ENCODE assay signal across 19 cellular contexts in the genomic region with DNA sequence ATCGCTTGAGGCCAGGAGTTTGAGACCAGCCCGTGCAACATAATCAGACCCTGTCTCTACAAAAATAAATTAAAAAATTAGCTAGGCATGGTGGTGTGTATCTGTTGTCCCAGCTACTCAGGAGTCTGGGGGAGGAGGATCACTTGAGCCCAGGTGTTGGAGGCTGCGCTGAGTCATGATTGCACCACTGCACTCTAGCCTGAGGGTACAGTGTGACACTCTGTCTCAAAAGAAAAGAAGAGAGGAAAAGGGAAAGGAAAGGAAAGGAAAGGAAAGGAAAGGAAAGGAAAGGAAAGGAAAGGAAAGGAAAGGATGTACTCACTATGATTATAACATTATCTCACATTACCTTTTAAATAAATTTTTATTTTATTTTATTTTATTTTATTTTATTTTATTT. TPM values are rescaled to one million over a fixed set of nuclear protein-coding genes. Genes with fewer than 3 reads are reported as not detected.
DNase-seq lines count a peak whose midpoint lies in the region; ATAC-seq, FAIRE-seq and TF ChIP-seq lines count a peak whose summit lies in the region.
"Had no signal": no experiment of that assay in that cellular context is flagged by ENCODE, and none has a peak within 500 bp of the region (broad histone marks: within the 10 kb centered on the region; RNA-seq: fewer than 3 reads in every experiment).

No MANE protein-coding gene starts in this region.

- H2BK20ac ChIP-seq in H1 (ENCODE audit: low read length): no peak overlapping the region

- no peaks in the 10 kb centered on the region for H4K20me1 ChIP-seq in HepG2 (ENCODE audit: insufficient read depth, low read length)
- no peaks in the 10 kb centered on the region for H4K20me1 ChIP-seq in H1 (replicated peaks in 1 of 2; ENCODE audit: control insufficient read depth in 1 of 2, insufficient read depth in 2 of 2, low read length in 2 of 2)

- H4K91ac ChIP-seq in H1 (replicated peaks; ENCODE audit: insufficient read length, low read length): no peak overlapping the region

- TF ChIP-seq EP300 in HepG2 (IDR thresholded peaks at IDR 0.05; ENCODE audit: low read depth in 2 of 2, low read length in 2 of 2) (no peak), HepG2 (CRISPR knock-in tag; IDR thresholded peaks at IDR 0.05; ENCODE audit: borderline replicate concordance) (no peak), H1 (IDR thresholded peaks at IDR 0.05; ENCODE audit: borderline replicate concordance in 1 of 2, low read depth in 2 of 2, low read length in 2 of 2) (no peak)

- no peak overlapping the region for H3K14ac ChIP-seq in H1 (ENCODE audit: insufficient read length)

- no peak overlapping the region for H2BK120ac ChIP-seq in H1 (replicated peaks; ENCODE audit: low read depth, low read length)

- no peak overlapping the region for H3K18ac ChIP-seq in H1 (ENCODE audit: extremely low read depth, low read length)

- H3K23ac ChIP-seq in H1 (ENCODE audit: insufficient read length): no peak overlapping the region

- H3K36me3 ChIP-seq in HepG2 (replicated peaks in 1 of 2; ENCODE audit: control insufficient read depth in 1 of 2, insufficient read depth in 2 of 2, low read length in 2 of 2) (no peaks in the 10 kb centered on the region), right lobe of liver (no peaks in the 10 kb centered on the region), HEK293 (ENCODE audit: control insufficient read depth in 2 of 2, insufficient read depth in 1 of 2, low read length in 2 of 2) (no peaks in the 10 kb centered on the region), H1 (ENCODE audit: control insufficient read depth in 2 of 4, insufficient read depth in 4 of 4, low read length in 3 of 4) (no peaks in the 10 kb centered on the region)
- H3K36me3 ChIP-seq: BE2C, SJSA1 had no signal

- H2BK15ac ChIP-seq in H1 (ENCODE audit: low read length): no peak overlapping the region

- no peaks in the 10 kb centered on the region for H3K79me2 ChIP-seq in HepG2 (ENCODE audit: insufficient read depth, low read length)
- no peaks in the 10 kb centered on the region for H3K79me2 ChIP-seq in H1 (ENCODE audit: control insufficient read depth in 1 of 2, insufficient read depth in 2 of 2, low read length in 2 of 2)

- no peak overlapping the region for H4K5ac ChIP-seq in H1 (ENCODE audit: insufficient read length, low read depth, low read length)

- H3K4me1 ChIP-seq in HepG2 (ENCODE audit: insufficient read depth, low read length) (peaks cover 43% of the 10 kb centered on the region), right lobe of liver (no peaks in the 10 kb centered on the region), HEK293 (ENCODE audit: control insufficient read depth, insufficient read depth, low read length) (no peaks in the 10 kb centered on the region), H1 (replicated peaks in 1 of 4; ENCODE audit: control insufficient read depth in 3 of 4, insufficient read depth in 4 of 4, low read length in 3 of 4) (no peaks in the 10 kb centered on the region)
- H3K4me1 ChIP-seq: A549, BE2C, SJSA1 had no signal

- ATAC-seq in HepG2: no peak
- ATAC-seq in right lobe of liver: no peak
- no peak for ATAC-seq in HG02840 (IDR thresholded peaks at IDR 0.05; ENCODE audit: low FRiP score, unreplicated experiment)
- no peak for ATAC-seq in HG03159 (IDR thresholded peaks at IDR 0.05; ENCODE audit: unreplicated experiment)
- ATAC-seq: A549 had no signal

- no peaks in the 10 kb centered on the region for H3K79me1 ChIP-seq in H1 (ENCODE audit: low read depth, low read length)

- H3K56ac ChIP-seq in H1 (replicated peaks; ENCODE audit: insufficient read length, low read depth, low read length): no peak overlapping the region

- H3K4me2 ChIP-seq in HepG2 (ENCODE audit: low read depth, low read length): no peak overlapping the region
- no peak overlapping the region for H3K4me2 ChIP-seq in H1 (ENCODE audit: insufficient read depth in 1 of 2, low read depth in 2 of 2, low read length in 2 of 2)
- H3K4me2 ChIP-seq: A549 had no signal

- WGBS in HepG2 (ENCODE audit: low lambda C conversion rate): 97% methylated on average over 3 of the region's 3 CpGs
- WGBS in right lobe of liver (ENCODE audit: insufficient coverage, low coverage, low lambda C conversion rate, missing lambda C conversion rate): 90% methylated on average over 3 of the region's 3 CpGs
- WGBS in H1 (ENCODE audit: extremely low coverage in 1 of 2, insufficient coverage in 1 of 2, insufficient read length in 1 of 2, insufficient replicate concordance in 2 of 2, low coverage in 1 of 2, low lambda C conversion rate in 2 of 2, missing lambda C conversion rate in 1 of 2), 2 experiments: 93% methylated on average over 3 of the region's 3 CpGs; no CpG with 5 or more reads in 1 of the 2 experiments

- no peak overlapping the region for H3K9ac ChIP-seq in HepG2 (ENCODE audit: insufficient read depth, low read depth, low read length)
- no peak overlapping the region for H3K9ac ChIP-seq in H1 (replicated peaks in 1 of 4; ENCODE audit: extremely low read depth in 1 of 4, low read depth in 3 of 4, low read length in 3 of 4)
- H3K9ac ChIP-seq: GM23248 had no signal

- no peak overlapping the region for H4K8ac ChIP-seq in H1 (ENCODE audit: extremely low read depth, insufficient read depth, low read length)

- no peak for TF ChIP-seq RAD21 in HepG2 (CRISPR knock-in tag; IDR thresholded peaks at IDR 0.05)
- no peak for TF ChIP-seq RAD21 in H1 (IDR thresholded peaks at IDR 0.05 in 1 of 2, conservative IDR thresholded peaks at IDR 0.05 in 1 of 2; ENCODE audit: low read depth in 2 of 2, low read length in 2 of 2)

- H2AFZ ChIP-seq in HepG2 (ENCODE audit: low read length): no peak overlapping the region
- H2AFZ ChIP-seq in H1 (ENCODE audit: low read length): no peak overlapping the region
- H2AFZ ChIP-seq: GM23248 had no signal

- H3K9me3 ChIP-seq in HepG2 (ENCODE audit: low read length) (no peaks in the 10 kb centered on the region), right lobe of liver (no peaks in the 10 kb centered on the region), HEK293 (ENCODE audit: control insufficient read depth, insufficient read depth, low read depth, low read length) (no peaks in the 10 kb centered on the region), H1 (ENCODE audit: insufficient read depth in 2 of 2, low read depth in 1 of 2, low read length in 1 of 2) (no peaks in the 10 kb centered on the region)
- H3K9me3 ChIP-seq: A549, BE2C, SJSA1 had no signal

- no TSS peak for BruUV-seq in HepG2 (replicated peaks; lab: Mats Ljungman, UMichigan)

- no peak overlapping the region for H3K4ac ChIP-seq in H1 (replicated peaks; ENCODE audit: insufficient read length, low read depth, low read length)

- DNase-seq in HepG2 (ENCODE audit: low spot score): no peak
- no peak for DNase-seq in right lobe of liver
- DNase-seq in H1 (ENCODE audit: low read depth in 1 of 2, low spot score in 2 of 2): no peak
- no peak for DNase-seq in DMS79 treated with DMSO at 0.1 percent for 48 hours (lab: John Stamatoyannopoulos, UW)
- DNase-seq: BE2C, GM23248, HCEC 1CT, NCI-H1694, NCI-H2081, NCI-H2171, NCI-H524 treated with DMSO at 0.1 percent for 48 hours, NCI-H82 had no signal

- CTCF ChIA-PET in HepG2 (lab: Yijun Ruan, JAX; ENCODE audit: low intra/inter-chr PET ratio, low total read pairs) (no interaction called here), HEK293 (lab: Yijun Ruan, JAX) (no interaction called here), H1 (lab: Charles Lee; ENCODE audit: partially characterized antibody) (interaction anchor here (0.6 to 1.2 kb wide), 5 partner anchors 22 to 989 kb away, joined by 3 to 5 read pairs (median 3); no protein-coding TSS in a partner anchor)

- intact Hi-C loops in HepG2 (cut with micrococcal nuclease; ENCODE audit: unreplicated experiment): no loop called here
- intact Hi-C loops in right lobe of liver (cut with DNase I): no loop called here

- TF ChIP-seq CTCF in HepG2 (CRISPR knock-in tag; IDR thresholded peaks at IDR 0.05) (no peak), right lobe of liver (IDR thresholded peaks at IDR 0.05) (no peak), HEK293 (tag by site-specific recombination; IDR thresholded peaks at IDR 0.05) (no peak), H1 (IDR thresholded peaks at IDR 0.05; ENCODE audit: control extremely low read depth in 1 of 3, insufficient read depth in 1 of 3, low read depth in 1 of 3, low read length in 3 of 3) (no peak)

- no peak overlapping the region for H3K27ac ChIP-seq in HepG2 (ENCODE audit: extremely low read length, insufficient read depth, low read length)
- H3K27ac ChIP-seq in right lobe of liver: no peak overlapping the region
- no peak overlapping the region for H3K27ac ChIP-seq in HEK293 (ENCODE audit: extremely low read depth, low read depth, low read length)
- H3K27ac ChIP-seq in H1 (ENCODE audit: low read depth, low read length): no peak overlapping the region
- H3K27ac ChIP-seq: A549, GM23248, SJSA1 had no signal

- POLR2A ChIA-PET in HepG2 (lab: Yijun Ruan, JAX): no interaction called here
- POLR2A ChIA-PET in HEK293 (lab: Yijun Ruan, JAX): no interaction called here
- POLR2A ChIA-PET in H1 (lab: Charles Lee; ENCODE audit: partially characterized antibody): interaction anchor here (0.6 to 1.7 kb wide), 2 partner anchors 56 to 213 kb away, joined by 3 to 5 read pairs; partner anchors contain the start of gene MPP7

- TF ChIP-seq POLR2A in HepG2 (IDR thresholded peaks at IDR 0.05; ENCODE audit: insufficient read depth in 1 of 2, low read depth in 2 of 2, low read length in 2 of 2) (no peak), right lobe of liver (IDR thresholded peaks at IDR 0.05) (no peak), H1 (IDR thresholded peaks at IDR 0.05; ENCODE audit: control extremely low read depth in 1 of 2, low read depth in 2 of 2, low read length in 2 of 2) (no peak)

- H3K4me3 ChIP-seq in HepG2 (replicated peaks in 1 of 3; ENCODE audit: insufficient read depth in 1 of 3, low read depth in 2 of 3, low read length in 3 of 3): no peak overlapping the region
- H3K4me3 ChIP-seq in right lobe of liver: no peak overlapping the region
- H3K4me3 ChIP-seq in HEK293 (ENCODE audit: low read depth, low read length): no peak overlapping the region
- H3K4me3 ChIP-seq in H1 (ENCODE audit: extremely low read depth in 1 of 4, insufficient read depth in 2 of 4, low read depth in 3 of 4, low read length in 4 of 4): no peak overlapping the region
- H3K4me3 ChIP-seq: A549, GM23248, SJSA1 had no signal

- no peaks in the 10 kb centered on the region for H3K23me2 ChIP-seq in H1 (ENCODE audit: low read depth, low read length)

- no peak overlapping the region for H2BK5ac ChIP-seq in H1 (ENCODE audit: low read depth, low read length)

- H2AK5ac ChIP-seq in H1 (ENCODE audit: low read depth, low read length): no peak overlapping the region

- in situ Hi-C loops in HepG2 (cut with HindIII; ENCODE audit: extremely low pct_ligation_motif_present, low pct_unique_long_range_greater_than_20kb): no loop called here

- FAIRE-seq in HepG2 (lab: Jason Lieb, UNC) (no peak), H1 (lab: Jason Lieb, UNC) (no peak)
- FAIRE-seq: A549, GM12891, RCC 7860 had no signal

- H3K27me3 ChIP-seq in HepG2 (ENCODE audit: control insufficient read depth in 1 of 2, insufficient read depth in 2 of 2, low read length in 2 of 2) (no peaks in the 10 kb centered on the region), right lobe of liver (no peaks in the 10 kb centered on the region), H1 (replicated peaks in 1 of 4; ENCODE audit: control insufficient read depth in 3 of 4, extremely low read depth in 1 of 4, insufficient read depth in 3 of 4, low read length in 3 of 4) (no peaks in the 10 kb centered on the region)
- H3K27me3 ChIP-seq: BE2C, SJSA1 had no signal

- no peak overlapping the region for H2BK12ac ChIP-seq in H1 (ENCODE audit: low read depth, low read length)

RNA-seq across cellular contexts. Expression of gene MPP7, which starts 56.5 kb away (rescaled TPM):
- total RNA-seq in HepG2 (2016; rRNA removed; fragmentation: Illumina TruSeq; extraction: Trizol): 16.4 and 23.8 TPM in 2 replicates
- total RNA-seq in HepG2 (2016; cell fraction: cytosol; rRNA removed; fragmentation: Illumina TruSeq; extraction: Trizol; ENCODE audit: low read depth): 4.7 and 4.9 TPM in 2 replicates
- total RNA-seq in HepG2 (2016; cell fraction: insoluble cytoplasmic fraction; rRNA removed; fragmentation: Illumina TruSeq; extraction: Trizol): 15.7 and 24.1 TPM in 2 replicates
- total RNA-seq in HepG2 (2016; cell fraction: membrane; rRNA removed; fragmentation: Illumina TruSeq; extraction: Trizol): 13.2 and 13.5 TPM in 2 replicates
- 13.9 and 16.9 TPM in 2 replicates for total RNA-seq in HepG2 (2016; cell fraction: nucleus; rRNA removed; fragmentation: Illumina TruSeq; extraction: Trizol)
- 6.8 and 7.0 TPM in 2 replicates for polyA plus RNA-seq in HepG2 (2011; rRNA removed)
- polyA plus RNA-seq in HepG2 (2011; cell fraction: cytosol; rRNA removed): 4.1 and 4.3 TPM in 2 replicates
- polyA plus RNA-seq in HepG2 (2011; cell fraction: nucleus; rRNA removed): 3.2 and 3.9 TPM in 2 replicates
- polyA plus RNA-seq in HepG2 (2012): 4.3 and 5.3 TPM in 2 replicates
- polyA plus RNA-seq in HepG2 (2016; cell fraction: cytosol; fragmentation: Illumina TruSeq; extraction: Trizol; ENCODE audit: low read depth): 1.6 and 1.8 TPM in 2 replicates
- polyA plus RNA-seq in HepG2 (2016; cell fraction: insoluble cytoplasmic fraction; fragmentation: Illumina TruSeq; extraction: Trizol; ENCODE audit: low read depth): 14.2 and 15.0 TPM in 2 replicates
- 4.8 and 5.4 TPM in 2 replicates for polyA plus RNA-seq in HepG2 (2016; cell fraction: membrane; fragmentation: Illumina TruSeq; extraction: Trizol; ENCODE audit: low read depth)
- polyA plus RNA-seq in HepG2 (2016; cell fraction: nucleus; fragmentation: Illumina TruSeq; extraction: Trizol; ENCODE audit: insufficient read depth, low read depth): 8.0 and 8.2 TPM in 2 replicates
- polyA minus RNA-seq in HepG2 (2011; rRNA and poly(A)+ RNA removed; ENCODE audit: low replicate concordance): 10.8 and 31.2 TPM in 2 replicates
- polyA minus RNA-seq in HepG2 (2011; cell fraction: cytosol; rRNA and poly(A)+ RNA removed): 12.3 and 12.6 TPM in 2 replicates
- 17.6 and 21.8 TPM in 2 replicates for polyA minus RNA-seq in HepG2 (2011; cell fraction: nucleus; rRNA and poly(A)+ RNA removed)
- 1 to 10 TPM; 1.9 to 4.2 (median 2.2) TPM for total RNA-seq in right lobe of liver
- total RNA-seq in H1 (2021; fragmentation: NEBNext Ultra II Directional; extraction: Animal tissue kit (Norgen Biotek cat#: 25700)): 9.3 and 9.8 TPM in 2 replicates
- polyA plus RNA-seq in H1 (2011; rRNA removed): 1.9 and 2.0 TPM in 2 replicates
- 2.5 TPM for polyA plus RNA-seq in H1 (2011; cell fraction: cytosol; rRNA removed)
- polyA plus RNA-seq in H1 (2011; cell fraction: nucleus; rRNA removed): 4.0 TPM
- 2.7 to 4.2 TPM (median 3.5 TPM) in 4 replicates for polyA plus RNA-seq in H1 (2012, experiment 1 of 2)
- polyA plus RNA-seq in H1 (2012, experiment 2 of 2): 0.26 TPM
- 3.2 TPM for polyA plus RNA-seq in H1 (2013, experiment 1 of 2)
- 3.2 TPM for polyA plus RNA-seq in H1 (2013, experiment 2 of 2)
- polyA minus RNA-seq in H1 (2011; rRNA and poly(A)+ RNA removed): 13.9 and 21.3 TPM in 2 replicates
- 5.9 TPM for polyA minus RNA-seq in H1 (2011; cell fraction: cytosol; rRNA and poly(A)+ RNA removed)
- 8.1 TPM for polyA minus RNA-seq in H1 (2011; cell fraction: nucleus; rRNA and poly(A)+ RNA removed)
